Comparison of ENCODE assay signal across 16 cellular contexts in the genomic region with DNA sequence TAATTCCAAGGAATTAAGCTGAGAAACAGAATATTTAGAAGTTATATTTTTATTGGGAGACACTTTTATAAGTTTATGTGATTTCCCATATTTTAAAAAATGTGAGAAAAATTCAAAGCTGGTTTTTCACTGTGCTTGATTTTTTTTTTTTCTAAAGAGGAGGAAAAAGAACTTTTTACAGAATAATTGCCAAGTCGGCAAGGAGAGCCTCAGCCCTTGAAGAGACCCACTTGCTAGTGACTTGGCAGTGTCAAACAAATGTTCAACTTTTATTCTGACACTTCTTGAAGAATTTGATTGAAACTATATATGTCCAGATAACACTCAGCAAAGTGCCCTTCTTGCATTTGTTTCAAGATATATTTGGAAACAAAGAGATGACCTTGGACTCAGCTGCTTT. TPM values are rescaled to one million over a fixed set of nuclear protein-coding genes. Genes with fewer than 3 reads are reported as not detected.
DNase-seq lines count a peak whose midpoint lies in the region; ATAC-seq and TF ChIP-seq lines count a peak whose summit lies in the region.
"Had no signal": no experiment of that assay in that cellular context is flagged by ENCODE, and none has a peak within 500 bp of the region (broad histone marks: within the 10 kb centered on the region; RNA-seq: fewer than 3 reads in every experiment).

No MANE protein-coding gene starts in this region.

- intact Hi-C loops in Right ventricle myocardium superior (cut with DNase I) (no loop called here), cardiac septum (cut with DNase I) (loop anchor here (2.0 kb wide), 1 partner anchor 18 kb away; no protein-coding TSS in a partner anchor), gastrocnemius medialis (cut with DNase I; ENCODE audit: low total_unique reads) (no loop called here)

- DNase-seq in Right ventricle myocardium superior (no peak), cardiac septum (ENCODE audit: low spot score) (no peak), SK-N-MC (ENCODE audit: low read depth, low spot score) (no peak), right atrium auricular region (ENCODE audit: low spot score) (no peak), gastrocnemius medialis (no peak), NCI-H2196 treated with DMSO at 0.1 percent for 48 hours (lab: John Stamatoyannopoulos, UW; ENCODE audit: unreplicated experiment) (no peak), NCI-H510A (lab: John Stamatoyannopoulos, UW) (no peak)
- DNase-seq: AML-193; Caco-2; CD8-positive, alpha-beta memory T cell; DND-41; GF-D8 had no signal

- H3K9me3 ChIP-seq in SK-N-MC (ENCODE audit: low read depth, low read length) (no peaks in the 10 kb centered on the region), right atrium auricular region (no peaks in the 10 kb centered on the region), gastrocnemius medialis (no peaks in the 10 kb centered on the region)
- H3K9me3 ChIP-seq: BLaER1, Caco-2, HAP-1 had no signal

- peaks cover 0 to 49% of the 10 kb centered on the region in 2 donors for H3K4me1 ChIP-seq in right atrium auricular region
- H3K4me1 ChIP-seq in gastrocnemius medialis, result peaks cover 27 to 38% of the 10 kb centered on the region in 2 donors

- peak; percentile 16 for ATAC-seq in Right ventricle myocardium superior (ENCODE audit: poor library complexity)
- ATAC-seq in gastrocnemius medialis, result no peak
- no peak for ATAC-seq in HG02884 (IDR thresholded peaks at IDR 0.05; ENCODE audit: unreplicated experiment)

- no peak for TF ChIP-seq POLR2A in gastrocnemius medialis (IDR thresholded peaks at IDR 0.05)

- H3K27ac ChIP-seq in SK-N-MC (peak overlapping the region; percentile 52), right atrium auricular region (peak overlapping the region; percentile 67 to 82), gastrocnemius medialis (peak overlapping the region; percentile 66 to 82 (median 72))
- H3K27ac ChIP-seq: 22Rv1, BLaER1 had no signal

- H3K9ac ChIP-seq in SK-N-MC (ENCODE audit: insufficient read length), result no peak overlapping the region
- H3K9ac ChIP-seq: BLaER1 had no signal

- TF ChIP-seq CTCF in right atrium auricular region (IDR thresholded peaks at IDR 0.05), result no peak
- TF ChIP-seq CTCF in gastrocnemius medialis (IDR thresholded peaks at IDR 0.05 in 4 of 5, conservative IDR thresholded peaks at IDR 0.05 in 1 of 5), result no peak

- no peaks in the 10 kb centered on the region for H3K27me3 ChIP-seq in right atrium auricular region
- H3K27me3 ChIP-seq in gastrocnemius medialis, result no peaks in the 10 kb centered on the region
- H3K27me3 ChIP-seq: BLaER1 had no signal

- H3K4me3 ChIP-seq in SK-N-MC, result no peak overlapping the region
- H3K4me3 ChIP-seq in right atrium auricular region, result no peak overlapping the region
- H3K4me3 ChIP-seq in gastrocnemius medialis, result no peak overlapping the region
- H3K4me3 ChIP-seq: BLaER1, HAP-1 had no signal

- H3K36me3 ChIP-seq in SK-N-MC (ENCODE audit: insufficient read depth, low read length), result no peaks in the 10 kb centered on the region
- H3K36me3 ChIP-seq in right atrium auricular region, result no peaks in the 10 kb centered on the region
- no peaks in the 10 kb centered on the region for H3K36me3 ChIP-seq in gastrocnemius medialis
- H3K36me3 ChIP-seq: BLaER1, HAP-1 had no signal

- in situ Hi-C loops in gastrocnemius medialis (cut with MboI; ENCODE audit: low sequenced_read_pairs in 4 of 4), result loop anchor here in 1 of 4 donors (10.0 kb wide), 1 partner anchor 124 kb away; no protein-coding TSS in a partner anchor

RNA-seq across cellular contexts. Expression of a gene that starts 52.3 kb away (rescaled TPM):
- 3,087 TPM for total RNA-seq in Right ventricle myocardium superior
- total RNA-seq in cardiac septum, result 918 TPM
- total RNA-seq in right atrium auricular region, result 1,000 to 10,000 TPM; 1,597 to 3,086 TPM
- total RNA-seq in gastrocnemius medialis, result 1,000 to 10,000 TPM in 2 of 4 donors, 100 to 1,000 TPM in 2; 788 to 1,983 (median 1,302) TPM
